24 cellular contexts compared by ENCODE assay signal in genomic region chr2:21489050-21489449, GRCh38.
"Had no signal": no experiment of that assay in that cellular context is flagged by ENCODE, and none has a peak within 500 bp of the region (broad histone marks: within the 10 kb centered on the region; RNA-seq: fewer than 3 reads in every experiment).

No MANE protein-coding gene starts in this region.

- H3K36me3 ChIP-seq: gastrocnemius medialis, neutrophil, pancreas, right lobe of liver, thoracic aorta, vagina had no signal

- H3K4me1 ChIP-seq: gastrocnemius medialis, pancreas, right lobe of liver, vagina had no signal

- H3K27ac ChIP-seq: epithelial cell of prostate, gastrocnemius medialis, neutrophil, pancreas, right lobe of liver, thoracic aorta, vagina had no signal

- FAIRE-seq: keratinocyte, pancreas, small intestine had no signal

- H3K27me3 ChIP-seq: gastrocnemius medialis, neutrophil, right lobe of liver, vagina had no signal

- H3K9me3 ChIP-seq: gastrocnemius medialis, mucosa of descending colon, neutrophil, pancreas, right lobe of liver, thoracic aorta, vagina had no signal

- H3K4me3 ChIP-seq: gastrocnemius medialis, mucosa of descending colon, pancreas, right lobe of liver, thoracic aorta, vagina had no signal

- DNase-seq: effector CD8-positive, alpha-beta T cell; endodermal cell; foreskin fibroblast; gastrocnemius medialis; head of caudate nucleus; mesenchymal stem cell; mucosa of descending colon; naive B cell; pancreas; retina; right lobe of liver; small intestine; stimulated activated CD4-positive, alpha-beta T cell treated with anti-CD3 and anti-CD28 coated beads, Interleukin-15, amount 100 ng/mL, for 24 hours; stimulated activated CD4-positive, alpha-beta T cell treated with anti-CD3 and anti-CD28 coated beads, Interleukin-2, amount 100 ng/mL, for 48 hours; stimulated activated naive B cell treated with anti-CD40 and anti-IgM and Interleukin-4, amounts not matched to agents 10 μg/mL and 1 μg/mL and 100 μg/mL, for 72 hours; trophoblast cell had no signal

- ATAC-seq: esophagus mucosa; gastrocnemius medialis; left lobe of liver; mucosa of descending colon; natural killer cell treated with Interleukin-12 subunit alpha and Interleukin-12 subunit beta and Interleukin-15 and Interleukin-18, amount 100 ng/mL, for 72 hours; pancreas; right lobe of liver; stimulated activated naive B cell treated with anti-CD40 and anti-IgM and Interleukin-4, amounts not matched to agents 10 μg/mL and 1 μg/mL and 100 μg/mL, for 72 hours had no signal
